Comparison of ENCODE assay signal across 8 cellular contexts in the genomic region with DNA sequence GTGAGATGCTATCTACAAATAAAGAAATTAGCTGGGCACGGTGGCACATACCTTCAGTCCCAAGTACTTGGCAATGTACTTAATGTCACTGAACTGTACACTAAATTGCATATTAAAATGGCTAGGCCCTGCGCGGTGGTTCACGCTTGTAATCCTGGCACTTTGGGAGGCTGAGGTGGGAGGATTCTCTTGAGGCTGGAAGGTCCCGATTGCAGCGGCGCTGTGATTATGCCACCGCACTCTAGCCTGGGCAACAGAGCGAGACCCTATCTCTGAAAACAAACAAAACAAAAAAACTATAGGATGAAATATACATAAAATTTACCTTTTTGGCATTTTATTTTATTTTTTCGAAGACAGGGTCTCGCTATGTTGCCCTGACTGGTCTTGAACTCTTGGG. TPM values are rescaled to one million over a fixed set of nuclear protein-coding genes. Genes with fewer than 3 reads are reported as not detected.
A peak's percentile ranks its signal among the peaks of the same experiment; 100 is the strongest.
DNase-seq lines count a peak whose midpoint lies in the region; ATAC-seq and TF ChIP-seq lines count a peak whose summit lies in the region.

No MANE protein-coding gene starts in this region.

- H3K9me2 ChIP-seq in DOHH2 (replicated peaks; ENCODE audit: control insufficient read depth, low read length) (no peaks in the 10 kb centered on the region), PC-3 (replicated peaks; ENCODE audit: low read length) (no peaks in the 10 kb centered on the region)

- H3K4me1 ChIP-seq in DOHH2 (ENCODE audit: control insufficient read depth, low read length) (peaks cover 32% of the 10 kb centered on the region), PC-3 (ENCODE audit: insufficient read depth, low read length) (peaks cover 25% of the 10 kb centered on the region), parathyroid adenoma (peaks cover 6% of the 10 kb centered on the region)

- CTCF ChIA-PET in PC-3 (lab: Charles Lee): no interaction called here

- H3K4me3 ChIP-seq in DOHH2 (ENCODE audit: low read length): peak overlapping the region; percentile 75
- peak overlapping the region; percentile 99 for H3K4me3 ChIP-seq in PC-3 (ENCODE audit: low read length)
- H3K4me3 ChIP-seq in epithelial cell of esophagus (ENCODE audit: low read length): peak overlapping the region; percentile 93
- peak overlapping the region; percentile 85 for H3K4me3 ChIP-seq in parathyroid adenoma (ENCODE audit: low read depth, low read length)

- POLR2A ChIA-PET in PC-3 (lab: Charles Lee; ENCODE audit: unreplicated experiment): no interaction called here

- H3K27ac ChIP-seq in DOHH2 (ENCODE audit: low read depth, low read length): no peak overlapping the region; the same call in 1 of the 2 replicates
- no peak overlapping the region for H3K27ac ChIP-seq in PC-3 (ENCODE audit: low read length)
- no peak overlapping the region for H3K27ac ChIP-seq in parathyroid adenoma

- DNase-seq in PC-3 (no peak), epithelial cell of esophagus (ENCODE audit: low read depth) (no peak), T-helper 9 cell (no peak), NCI-H1436 treated with DMSO at 0.1 percent for 48 hours (lab: John Stamatoyannopoulos, UW) (no peak), H4 (ENCODE audit: low spot score) (no peak), D341Med (ENCODE audit: low spot score) (no peak)

- H3K36me3 ChIP-seq in DOHH2 (ENCODE audit: control insufficient read depth, low read length) (peaks cover 31% of the 10 kb centered on the region), PC-3 (ENCODE audit: low read depth, low read length) (peaks cover 18% of the 10 kb centered on the region), parathyroid adenoma (ENCODE audit: control insufficient read depth, insufficient read depth, low read length) (no peaks in the 10 kb centered on the region)

- H3K9me3 ChIP-seq in DOHH2 (ENCODE audit: control insufficient read depth, insufficient read depth, low read length) (no peaks in the 10 kb centered on the region), PC-3 (ENCODE audit: low read length) (no peaks in the 10 kb centered on the region), parathyroid adenoma (ENCODE audit: control insufficient read depth, low read length) (no peaks in the 10 kb centered on the region)

- H2AFZ ChIP-seq in PC-3 (ENCODE audit: low read length): no peak overlapping the region; the same call in 1 of the 2 replicates
- H2AFZ ChIP-seq in parathyroid adenoma: peak overlapping the region; percentile 99

- H3K27me3 ChIP-seq in DOHH2 (ENCODE audit: control insufficient read depth, low read length): no peaks in the 10 kb centered on the region
- no peaks in the 10 kb centered on the region for H3K27me3 ChIP-seq in PC-3 (ENCODE audit: low read length)
- no peaks in the 10 kb centered on the region for H3K27me3 ChIP-seq in parathyroid adenoma (ENCODE audit: control insufficient read depth, insufficient read depth, low read length)

- intact Hi-C loops in PC-3 (cut with micrococcal nuclease): loop anchor here (10.0 kb wide), 1 partner anchor 778 kb away; a partner anchor contains a TSS

- H3F3A ChIP-seq in DOHH2 (ENCODE audit: control insufficient read depth, insufficient read depth) (no peaks in the 10 kb centered on the region; the same call in 1 of the 2 replicates), PC-3 (ENCODE audit: low read length, unreplicated experiment) (no peaks in the 10 kb centered on the region)

- H3K79me2 ChIP-seq in DOHH2 (ENCODE audit: control insufficient read depth, low read length) (peaks cover 50% of the 10 kb centered on the region), PC-3 (ENCODE audit: low read length) (peaks cover 66% of the 10 kb centered on the region), parathyroid adenoma (peaks cover 29% of the 10 kb centered on the region)

- H3K9ac ChIP-seq in PC-3 (ENCODE audit: low read length): peak overlapping the region; percentile 100
- H3K9ac ChIP-seq in parathyroid adenoma: no peak overlapping the region

- H4K20me1 ChIP-seq in DOHH2 (ENCODE audit: control insufficient read depth, insufficient read depth, low read depth, low read length): peaks cover 26% of the 10 kb centered on the region
- H4K20me1 ChIP-seq in PC-3 (ENCODE audit: low read length): peaks cover 29% of the 10 kb centered on the region

- H3K4me2 ChIP-seq in DOHH2 (ENCODE audit: low read length) (peak overlapping the region; percentile 85), PC-3 (ENCODE audit: low read length) (peak overlapping the region; percentile 91), parathyroid adenoma (ENCODE audit: low read length) (no peak overlapping the region)

- TF ChIP-seq CTCF in DOHH2 (IDR thresholded peaks at IDR 0.05; ENCODE audit: low read depth, low read length, poor library complexity, severe bottlenecking) (no peak), PC-3 (conservative IDR thresholded peaks at IDR 0.05; ENCODE audit: low read depth, low read length) (no peak), epithelial cell of esophagus (IDR thresholded peaks at IDR 0.05; ENCODE audit: insufficient read depth, low read depth, low read length, missing control alignments) (no peak), parathyroid adenoma (IDR thresholded peaks at IDR 0.05) (no peak)

- no TSS peak for BruUV-seq in PC-3 (replicated peaks; lab: Mats Ljungman, UMichigan)

- ATAC-seq in PC-3: no peak

RNA-seq across cellular contexts. Expression of a gene that starts 1.5 kb away (rescaled TPM):
- total RNA-seq in PC-3 (2014; rRNA removed): 289 and 377 TPM in 2 replicates
- total RNA-seq in H4 (2014; rRNA removed; shearing (Covaris generic)): 361 and 382 TPM in 2 replicates

RNA-seq across cellular contexts. Expression of a gene that starts 38.9 kb away (rescaled TPM):
- 12.3 and 20.5 TPM in 2 replicates for total RNA-seq in PC-3 (2014; rRNA removed)
- 27.7 and 40.2 TPM in 2 replicates for total RNA-seq in H4 (2014; rRNA removed; shearing (Covaris generic))

RNA-seq across cellular contexts. Expression of a gene that starts 50.3 kb away (rescaled TPM):
- 12.2 and 12.9 TPM in 2 replicates for total RNA-seq in PC-3 (2014; rRNA removed)
- total RNA-seq in H4 (2014; rRNA removed; shearing (Covaris generic)): 18.8 and 20.6 TPM in 2 replicates
